2 cellular contexts compared by ENCODE assay signal in the genomic region with DNA sequence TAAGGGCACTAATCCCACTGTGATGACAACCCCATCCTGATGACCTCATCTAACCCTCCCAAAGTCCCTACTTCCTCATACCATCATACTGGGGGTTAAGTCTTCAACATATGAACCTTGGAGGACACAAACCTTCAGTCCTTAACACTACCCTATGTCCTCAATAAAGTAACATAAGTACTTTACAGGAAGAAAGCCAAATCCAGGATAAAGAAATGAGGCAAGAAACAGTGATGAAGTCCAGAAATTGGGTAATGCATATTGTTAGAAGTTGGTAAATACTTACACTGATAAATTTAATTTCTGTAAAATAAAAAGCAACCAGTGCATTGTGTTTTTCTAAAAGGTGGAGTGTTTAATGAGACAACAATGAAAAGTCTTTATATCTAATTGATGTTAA.
A peak's percentile ranks its signal among the peaks of the same experiment; 100 is the strongest.
TF ChIP-seq lines count a peak whose summit lies in the region.

No MANE protein-coding gene starts in this region.

TF ChIP-seq in HepG2, 621 proteins besides CTCF, POLR2A, EP300 and RAD21:
- TF ChIP-seq, protein P1, sequence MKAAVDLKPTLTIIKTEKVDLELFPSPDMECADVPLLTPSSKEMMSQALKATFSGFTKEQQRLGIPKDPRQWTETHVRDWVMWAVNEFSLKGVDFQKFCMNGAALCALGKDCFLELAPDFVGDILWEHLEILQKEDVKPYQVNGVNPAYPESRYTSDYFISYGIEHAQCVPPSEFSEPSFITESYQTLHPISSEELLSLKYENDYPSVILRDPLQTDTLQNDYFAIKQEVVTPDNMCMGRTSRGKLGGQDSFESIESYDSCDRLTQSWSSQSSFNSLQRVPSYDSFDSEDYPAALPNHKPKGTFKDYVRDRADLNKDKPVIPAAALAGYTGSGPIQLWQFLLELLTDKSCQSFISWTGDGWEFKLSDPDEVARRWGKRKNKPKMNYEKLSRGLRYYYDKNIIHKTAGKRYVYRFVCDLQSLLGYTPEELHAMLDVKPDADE (CRISPR knock-in tag; IDR thresholded peaks at IDR 0.05), result no peak
- TF ChIP-seq ATF7 (IDR thresholded peaks at IDR 0.05) (peak; percentile 51), ATF7 (CRISPR knock-in tag; IDR thresholded peaks at IDR 0.05) (no peak), TEAD3 (CRISPR knock-in tag; optimal IDR thresholded peaks at IDR 0.05; ENCODE audit: borderline replicate concordance) (no peak), HIVEP1 (CRISPR knock-in tag; IDR thresholded peaks at IDR 0.05) (no peak), ZNF639 (CRISPR knock-in tag; conservative IDR thresholded peaks at IDR 0.05) (no peak), CBX1 (IDR thresholded peaks at IDR 0.05; ENCODE audit: low read depth) (no peak)
TF ChIP-seq in HepG2: peak in this region for 1.

TF ChIP-seq in H1, 55 proteins besides CTCF, POLR2A, EP300 and RAD21:
- TF ChIP-seq JUND (IDR thresholded peaks at IDR 0.05; ENCODE audit: low read length) (peak; percentile 35; the same call in 1 of the 2 replicates), EGR1 (IDR thresholded peaks at IDR 0.05; ENCODE audit: borderline replicate concordance, low read depth, low read length) (no peak), CBX5 (IDR thresholded peaks at IDR 0.05; ENCODE audit: low read depth, low read length) (no peak), CHD2 (IDR thresholded peaks at IDR 0.05; ENCODE audit: low read length) (no peak), SIN3A (conservative IDR thresholded peaks at IDR 0.05 in 1 of 2, IDR thresholded peaks at IDR 0.05 in 1 of 2; ENCODE audit: low read depth in 1 of 2, low read length in 2 of 2) (no peak), RBBP5 (IDR thresholded peaks at IDR 0.05; ENCODE audit: borderline replicate concordance, low read depth, low read length) (no peak)
